In the genomic region with DNA sequence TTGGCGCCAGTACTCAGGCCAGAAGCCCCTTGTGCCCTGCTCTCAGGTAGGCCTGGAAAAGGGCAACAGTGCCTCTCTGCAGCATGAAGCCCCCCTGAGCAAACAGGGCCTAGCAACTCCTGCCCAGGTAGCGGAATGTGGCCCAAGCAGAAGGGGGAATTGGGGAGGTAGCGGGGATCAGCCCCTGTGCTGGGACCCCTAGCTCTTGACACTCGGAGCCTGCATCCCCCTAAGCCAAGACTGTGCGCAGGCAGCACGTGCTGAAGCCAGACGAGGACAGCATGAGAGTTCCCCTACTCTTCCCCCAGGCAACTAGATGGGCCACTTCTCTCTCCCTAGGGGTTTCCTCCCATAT, we compare ENCODE assay signal across 8 cellular contexts. TPM values are rescaled to one million over a fixed set of nuclear protein-coding genes. Genes with fewer than 3 reads are reported as not detected.
A peak's percentile ranks its signal among the peaks of the same experiment; 100 is the strongest.
DNase-seq lines count a peak whose midpoint lies in the region.

No MANE protein-coding gene starts in this region.

- H3K27me3 Mint-ChIP-seq in T-helper 2 cell treated with Interferon-gamma antibody and Interleukin-4, amounts not matched to agents 5 μg/mL and 100 μg/mL, for 36 hours (ENCODE audit: low read depth) = no peaks in the 10 kb centered on the region
- no peaks in the 10 kb centered on the region for H3K27me3 Mint-ChIP-seq in activated T-helper 2 cell treated with anti-CD3 and anti-CD28 coated beads, Interferon-gamma antibody, Interleukin-2, Interleukin-4, amounts not matched to agents 10 μg/mL and 5 μg/mL and 100 μg/mL, durations not matched to agents 14 hours and 24 hours and 36 hours (ENCODE audit: low read depth)
- peaks cover 4 to 18% (median 11%) of the 10 kb centered on the region in 3 donors for H3K27me3 Mint-ChIP-seq in immature natural killer cell (ENCODE audit: low read depth in 3 of 3)

- peak overlapping the region; percentile 95 for H3K27ac Mint-ChIP-seq in T-helper 2 cell treated with Interferon-gamma antibody and Interleukin-4, amounts not matched to agents 5 μg/mL and 100 μg/mL, for 36 hours
- H3K27ac Mint-ChIP-seq in activated T-helper 2 cell treated with anti-CD3 and anti-CD28 coated beads, Interferon-gamma antibody, Interleukin-2, Interleukin-4, amounts not matched to agents 10 μg/mL and 5 μg/mL and 100 μg/mL, durations not matched to agents 14 hours and 24 hours and 36 hours = peak overlapping the region; percentile 89
- peak overlapping the region; percentile 96 to 99 (median 99) for H3K27ac Mint-ChIP-seq in immature natural killer cell

- H3K4me3 Mint-ChIP-seq in T-helper 2 cell treated with Interferon-gamma antibody and Interleukin-4, amounts not matched to agents 5 μg/mL and 100 μg/mL, for 36 hours = peak overlapping the region; percentile 94
- peak overlapping the region; percentile 93 for H3K4me3 Mint-ChIP-seq in activated T-helper 2 cell treated with anti-CD3 and anti-CD28 coated beads, Interferon-gamma antibody, Interleukin-2, Interleukin-4, amounts not matched to agents 10 μg/mL and 5 μg/mL and 100 μg/mL, durations not matched to agents 14 hours and 24 hours and 36 hours (ENCODE audit: low read depth)
- H3K4me3 Mint-ChIP-seq in immature natural killer cell = peak overlapping the region; percentile 95 to 99 (median 97)

- peak overlapping the region; percentile 97 for H3K27ac ChIP-seq in substantia nigra (ENCODE audit: low read depth, low read length, poor library complexity, severe bottlenecking)

- peaks cover 31% of the 10 kb centered on the region for H3K4me1 Mint-ChIP-seq in T-helper 2 cell treated with Interferon-gamma antibody and Interleukin-4, amounts not matched to agents 5 μg/mL and 100 μg/mL, for 36 hours (ENCODE audit: low read depth)
- peaks cover 31% of the 10 kb centered on the region for H3K4me1 Mint-ChIP-seq in activated T-helper 2 cell treated with anti-CD3 and anti-CD28 coated beads, Interferon-gamma antibody, Interleukin-2, Interleukin-4, amounts not matched to agents 10 μg/mL and 5 μg/mL and 100 μg/mL, durations not matched to agents 14 hours and 24 hours and 36 hours (ENCODE audit: low read depth)
- H3K4me1 Mint-ChIP-seq in immature natural killer cell = peaks cover 49 to 57% of the 10 kb centered on the region in 2 donors

- intact Hi-C loops in activated T-helper 2 cell treated with anti-CD3 and anti-CD28 coated beads, Interferon-gamma antibody, Interleukin-2, Interleukin-4, amounts not matched to agents 10 μg/mL and 5 μg/mL and 100 μg/mL, durations not matched to agents 14 hours and 24 hours and 36 hours (cut with micrococcal nuclease) = loop anchor here (1.0 to 10.0 kb wide), 3 partner anchors 14 to 291 kb away; partner anchors contain the start of genes ALDOA, TBC1D10B and ZNF771

- no peak for DNase-seq in T-helper 2 cell treated with Interferon-gamma antibody and Interleukin-4, amounts not matched to agents 5 μg/mL and 100 μg/mL, for 36 hours (ENCODE audit: low spot score)
- DNase-seq in T-helper 2 cell (no peak), immature natural killer cell (no peak), substantia nigra (lab: John Stamatoyannopoulos, UW) (no peak), retina (no peak), dedifferentiated amniotic fluid mesenchymal stem cell (ENCODE audit: extremely low spot score) (no peak), H4 (ENCODE audit: low spot score) (no peak)
- DNase-seq in activated T-helper 2 cell treated with anti-CD3 and anti-CD28 coated beads, Interferon-gamma antibody, Interleukin-2, Interleukin-4, amounts not matched to agents 10 μg/mL and 5 μg/mL and 100 μg/mL, durations not matched to agents 14 hours and 24 hours and 36 hours (ENCODE audit: low spot score) = no peak

- no peaks in the 10 kb centered on the region for H3K9me3 Mint-ChIP-seq in T-helper 2 cell treated with Interferon-gamma antibody and Interleukin-4, amounts not matched to agents 5 μg/mL and 100 μg/mL, for 36 hours
- H3K9me3 Mint-ChIP-seq in activated T-helper 2 cell treated with anti-CD3 and anti-CD28 coated beads, Interferon-gamma antibody, Interleukin-2, Interleukin-4, amounts not matched to agents 10 μg/mL and 5 μg/mL and 100 μg/mL, durations not matched to agents 14 hours and 24 hours and 36 hours = no peaks in the 10 kb centered on the region
- no peaks in the 10 kb centered on the region for H3K9me3 Mint-ChIP-seq in immature natural killer cell

- peaks cover 54% of the 10 kb centered on the region for H3K36me3 Mint-ChIP-seq in T-helper 2 cell treated with Interferon-gamma antibody and Interleukin-4, amounts not matched to agents 5 μg/mL and 100 μg/mL, for 36 hours (ENCODE audit: low read depth)
- H3K36me3 Mint-ChIP-seq in activated T-helper 2 cell treated with anti-CD3 and anti-CD28 coated beads, Interferon-gamma antibody, Interleukin-2, Interleukin-4, amounts not matched to agents 10 μg/mL and 5 μg/mL and 100 μg/mL, durations not matched to agents 14 hours and 24 hours and 36 hours (ENCODE audit: low read depth) = peaks cover 71% of the 10 kb centered on the region
- H3K36me3 Mint-ChIP-seq in immature natural killer cell = peaks cover 6 to 34% (median 8%) of the 10 kb centered on the region in 3 donors

RNA-seq across cellular contexts. Expression of gene CD2BP2, which starts 0.8 kb away (rescaled TPM):
- 80.1 and 84.5 TPM in 2 replicates for total RNA-seq in activated T-helper 2 cell treated with anti-CD3 and anti-CD28 coated beads, Interferon-gamma antibody, Interleukin-2, Interleukin-4, amounts not matched to agents 10 μg/mL and 5 μg/mL and 100 μg/mL, durations not matched to agents 14 hours and 24 hours and 36 hours
- 10 to 100 TPM; 39.9 to 54.3 (median 42.9) TPM for polyA plus RNA-seq in immature natural killer cell
- total RNA-seq in H4 (2014; rRNA removed; shearing (Covaris generic)) = 42.7 and 53.6 TPM in 2 replicates

RNA-seq across cellular contexts. Expression of gene TBC1D10B, which starts 14.4 kb away (rescaled TPM):
- 63.4 and 64.4 TPM in 2 replicates for total RNA-seq in activated T-helper 2 cell treated with anti-CD3 and anti-CD28 coated beads, Interferon-gamma antibody, Interleukin-2, Interleukin-4, amounts not matched to agents 10 μg/mL and 5 μg/mL and 100 μg/mL, durations not matched to agents 14 hours and 24 hours and 36 hours
- 10 to 100 TPM in 2 of 3 donors, 1 to 10 TPM in 1; 9.5 to 18.5 (median 10.1) TPM for polyA plus RNA-seq in immature natural killer cell
- total RNA-seq in H4 (2014; rRNA removed; shearing (Covaris generic)) = 10.4 and 15.9 TPM in 2 replicates

RNA-seq across cellular contexts. Expression of gene MYL11, which starts 18.7 kb away (rescaled TPM):
- 3.4 and 4.3 TPM in 2 replicates for total RNA-seq in activated T-helper 2 cell treated with anti-CD3 and anti-CD28 coated beads, Interferon-gamma antibody, Interleukin-2, Interleukin-4, amounts not matched to agents 10 μg/mL and 5 μg/mL and 100 μg/mL, durations not matched to agents 14 hours and 24 hours and 36 hours
- polyA plus RNA-seq in immature natural killer cell = 10 to 100 TPM; 10.9 to 22.2 (median 18.7) TPM
- not detected in 2 replicates for total RNA-seq in H4 (2014; rRNA removed; shearing (Covaris generic))

RNA-seq across cellular contexts. Expression of gene SEPTIN1, which starts 26.4 kb away (rescaled TPM):
- total RNA-seq in activated T-helper 2 cell treated with anti-CD3 and anti-CD28 coated beads, Interferon-gamma antibody, Interleukin-2, Interleukin-4, amounts not matched to agents 10 μg/mL and 5 μg/mL and 100 μg/mL, durations not matched to agents 14 hours and 24 hours and 36 hours = 169 and 173 TPM in 2 replicates
- 100 to 1,000 TPM; 155 to 213 (median 161) TPM for polyA plus RNA-seq in immature natural killer cell
- total RNA-seq in H4 (2014; rRNA removed; shearing (Covaris generic)) = not detected in 2 replicates

RNA-seq across cellular contexts. Expression of gene ZNF48, which starts 39.3 kb away (rescaled TPM):
- total RNA-seq in activated T-helper 2 cell treated with anti-CD3 and anti-CD28 coated beads, Interferon-gamma antibody, Interleukin-2, Interleukin-4, amounts not matched to agents 10 μg/mL and 5 μg/mL and 100 μg/mL, durations not matched to agents 14 hours and 24 hours and 36 hours = 13.4 TPM in 2 replicates
- 1 to 10 TPM; 4.2 to 9.3 (median 5.7) TPM for polyA plus RNA-seq in immature natural killer cell
- 4.1 and 7.4 TPM in 2 replicates for total RNA-seq in H4 (2014; rRNA removed; shearing (Covaris generic))
